In genomic region chr6:73653571-73654424, GRCh38 we compare ENCODE assay signal across 8 cellular contexts.
A peak's percentile ranks its signal among the peaks of the same experiment; 100 is the strongest.
DNase-seq lines count a peak whose midpoint lies in the region; ATAC-seq and TF ChIP-seq lines count a peak whose summit lies in the region.

Gene SLC17A5 (minus strand): TSS chr6:73653992. CDS start chr6:73653886, 106 bp downstream.

- no peaks in the 10 kb centered on the region for H3K9me3 Mint-ChIP-seq in central memory CD8-positive, alpha-beta T cell

- peak within 1 kb of the TSS; percentile 93 for H3K27ac Mint-ChIP-seq in central memory CD8-positive, alpha-beta T cell (ENCODE audit: low read depth)

- no peaks in the 10 kb centered on the region for H3K27me3 Mint-ChIP-seq in central memory CD8-positive, alpha-beta T cell

- H3K4me3 Mint-ChIP-seq in central memory CD8-positive, alpha-beta T cell = peak within 1 kb of the TSS; percentile 98

- ATAC-seq in GM19025 (IDR thresholded peaks at IDR 0.05; ENCODE audit: low read depth, unreplicated experiment) (peak; percentile 91), HG03280 (IDR thresholded peaks at IDR 0.05; ENCODE audit: unreplicated experiment) (peak; percentile 92)
- peak; percentile 83 for ATAC-seq in central memory CD8-positive, alpha-beta T cell (replicated peaks; ENCODE audit: extremely low read depth, poor library complexity, severe bottlenecking)

- H3K36me3 Mint-ChIP-seq in central memory CD8-positive, alpha-beta T cell (ENCODE audit: insufficient read depth) = peaks cover 19% of the 10 kb centered on the region

- no peak for TF ChIP-seq CTCF in AG09319 (IDR thresholded peaks at IDR 0.05; ENCODE audit: low read depth, low read length)

- peaks cover 56% of the 10 kb centered on the region for H3K4me1 Mint-ChIP-seq in central memory CD8-positive, alpha-beta T cell

- DNase-seq in AG09319 (ENCODE audit: extremely low read depth, low read depth) (peak; percentile 73), NCI-H345 (lab: John Stamatoyannopoulos, UW) (peak; percentile 98), iris pigment epithelial cell (ENCODE audit: low read depth) (peak; percentile 94)
- peak; percentile 84 for DNase-seq in activated CD4-positive, CD25-positive, alpha-beta regulatory T cell treated with anti-CD3 and anti-CD28 coated beads, Interleukin-2, amount 50 U/mL, for 16 hours (ENCODE audit: low read depth, low spot score)
- DNase-seq in central memory CD8-positive, alpha-beta T cell (ENCODE audit: low spot score in 2 of 2) = peak; percentile 69 to 72
- DNase-seq in stimulated activated CD4-positive, alpha-beta T cell treated with anti-CD3 and anti-CD28 coated beads, Interleukin-12 subunit alpha, Interleukin-12 subunit beta, amount 100 ng/mL, for 24 hours (ENCODE audit: low read depth in 2 of 2) = peak; percentile 81 to 88

Comparison
In these comparisons a context has a peak if more than half of its experiments do, and no peak if none do; other contexts are left out.
1. Peak in every context shown above with its lines: DNase-seq and ATAC-seq.